In the genomic region with DNA sequence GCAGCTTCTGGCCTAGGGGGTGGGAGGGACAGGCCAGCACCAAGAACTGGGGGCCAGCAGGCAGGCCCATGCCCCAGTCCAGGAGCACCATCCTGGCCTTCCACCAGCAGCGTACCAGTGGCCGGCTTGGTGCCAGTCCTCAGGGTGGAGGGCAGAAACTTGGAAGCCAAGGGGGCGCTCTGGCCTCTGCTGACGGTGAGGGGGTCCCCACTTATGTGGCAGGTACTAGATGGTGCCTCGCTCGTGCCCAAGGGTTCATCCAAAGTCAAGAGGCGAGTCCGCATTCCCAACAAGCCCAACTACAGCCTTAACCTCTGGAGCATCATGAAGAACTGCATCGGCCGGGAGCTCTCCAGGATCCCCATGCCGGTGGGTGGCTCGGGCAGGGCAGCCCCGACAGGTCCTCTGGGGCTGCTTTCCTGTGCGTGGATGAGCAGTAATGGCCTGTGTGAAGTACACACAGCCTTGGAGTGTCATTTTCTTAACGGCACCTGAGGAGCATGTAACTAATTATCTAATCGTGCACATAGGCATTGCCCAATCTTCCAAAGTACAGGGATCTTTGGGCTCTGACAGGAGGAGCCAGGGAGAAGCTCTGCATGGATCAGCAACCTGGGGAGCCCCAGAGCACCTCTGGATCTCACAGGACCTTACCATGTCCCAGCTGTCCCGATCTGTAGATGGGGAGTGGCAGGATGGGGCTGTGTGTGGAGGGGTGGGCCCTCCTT, we compare ENCODE assay signal across 29 cellular contexts.
A peak's percentile ranks its signal among the peaks of the same experiment; 100 is the strongest.
DNase-seq lines count a peak whose midpoint lies in the region; ATAC-seq, FAIRE-seq and TF ChIP-seq lines count a peak whose summit lies in the region.
"Had no signal": no experiment of that assay in that cellular context is flagged by ENCODE, and none has a peak within 500 bp of the region (broad histone marks: within the 10 kb centered on the region; RNA-seq: fewer than 3 reads in every experiment).

No MANE protein-coding gene starts in this region.

- DNase-seq in D341Med (ENCODE audit: low spot score), result peak; percentile 20
- peak; percentile 8 for DNase-seq in GM12892 (ENCODE audit: insufficient read length)
- DNase-seq in left ventricle myocardium superior, result peak; percentile 21
- peak; percentile 83 for DNase-seq in osteoblast (ENCODE audit: insufficient read length, low spot score, missing footprints)
- no peak for DNase-seq in DMS153 treated with DMSO at 0.1 percent for 48 hours (lab: John Stamatoyannopoulos, UW; ENCODE audit: unreplicated experiment)
- DNase-seq in endothelial cell (ENCODE audit: low spot score), result no peak
- no peak for DNase-seq in stimulated activated CD4-positive, alpha-beta T cell treated with anti-CD3 and anti-CD28 coated beads, Interleukin-1b, Interleukin-23, amount 100 ng/mL, for 48 hours
- DNase-seq: activated CD4-positive, alpha-beta T cell treated with anti-CD3 and anti-CD28 coated beads, Interleukin-2, amount 10 ng/mL, durations not matched to agents 7 days and 5 days; activated naive CD4-positive, alpha-beta T cell treated with anti-CD3 and anti-CD28 coated beads for 36 hours; activated T-cell treated with anti-CD3 and anti-CD28 coated beads, Interleukin-2, amount 50 U/mL, for 48 hours; amniotic stem cell; brain microvascular endothelial cell; DMS53; immature natural killer cell; naive B cell; NCI-H1694; NCI-H446; NCI-H82; stimulated activated naive CD4-positive, alpha-beta T cell; T1000; WERI-Rb-1 had no signal

- no peaks in the 10 kb centered on the region for H3K27me3 ChIP-seq in osteoblast (ENCODE audit: insufficient read depth, low read length)
- H3K27me3 ChIP-seq: BLaER1 treated with 17β-estradiol and CSF1 and Interleukin-3, amounts not matched to agents 10 nM and 100 nM; brain microvascular endothelial cell; left lung; neutrophil had no signal

- peaks cover 6% of the 10 kb centered on the region for H3K27me3 Mint-ChIP-seq in endothelial cell (ENCODE audit: unreplicated experiment)
- H3K27me3 Mint-ChIP-seq: activated CD4-positive, alpha-beta T cell treated with anti-CD3 and anti-CD28 coated beads, Interleukin-2, amount 10 ng/mL, durations not matched to agents 7 days and 5 days; IgD-negative memory B cell; naive B cell had no signal

- peaks cover 14% of the 10 kb centered on the region for H3K36me3 Mint-ChIP-seq in endothelial cell (ENCODE audit: low read depth, unreplicated experiment)

- no peak overlapping the region for H3K4me3 Mint-ChIP-seq in endothelial cell (ENCODE audit: unreplicated experiment)
- H3K4me3 Mint-ChIP-seq: activated CD4-positive, alpha-beta T cell treated with anti-CD3 and anti-CD28 coated beads, Interleukin-2, amount 10 ng/mL, durations not matched to agents 7 days and 5 days; activated naive CD4-positive, alpha-beta T cell treated with anti-CD3 and anti-CD28 coated beads for 36 hours; immature natural killer cell; naive B cell had no signal

- H2AFZ ChIP-seq in osteoblast (ENCODE audit: low read length), result no peak overlapping the region

- H3K9me3 Mint-ChIP-seq in endothelial cell (ENCODE audit: unreplicated experiment), result no peaks in the 10 kb centered on the region
- H3K9me3 Mint-ChIP-seq: activated CD4-positive, alpha-beta T cell treated with anti-CD3 and anti-CD28 coated beads, Interleukin-2, amount 10 ng/mL, durations not matched to agents 7 days and 5 days; activated naive CD4-positive, alpha-beta T cell treated with anti-CD3 and anti-CD28 coated beads for 36 hours; IgD-negative memory B cell; immature natural killer cell; naive B cell had no signal

- no peaks in the 10 kb centered on the region for H3K4me1 ChIP-seq in osteoblast (ENCODE audit: insufficient read depth, low read length)
- H3K4me1 ChIP-seq: left lung had no signal

- H3K4me1 Mint-ChIP-seq in endothelial cell (ENCODE audit: unreplicated experiment), result no peaks in the 10 kb centered on the region
- H3K4me1 Mint-ChIP-seq: IgD-negative memory B cell had no signal

- H4K20me1 ChIP-seq in osteoblast (ENCODE audit: insufficient read depth, low read length), result no peaks in the 10 kb centered on the region
- H4K20me1 ChIP-seq: BLaER1 treated with 17β-estradiol and CSF1 and Interleukin-3, amounts not matched to agents 10 nM and 100 nM had no signal

- no peak overlapping the region for H3K27ac ChIP-seq in osteoblast (ENCODE audit: low read depth, low read length)
- H3K27ac ChIP-seq: BLaER1 treated with 17β-estradiol and CSF1 and Interleukin-3, amounts not matched to agents 10 nM and 100 nM; brain microvascular endothelial cell; epithelial cell of prostate; left lung; neutrophil; WERI-Rb-1 had no signal

- H3K27ac Mint-ChIP-seq in endothelial cell (ENCODE audit: unreplicated experiment), result no peak overlapping the region
- H3K27ac Mint-ChIP-seq: activated CD4-positive, alpha-beta T cell treated with anti-CD3 and anti-CD28 coated beads, Interleukin-2, amount 10 ng/mL, durations not matched to agents 7 days and 5 days; activated naive CD4-positive, alpha-beta T cell treated with anti-CD3 and anti-CD28 coated beads for 36 hours; IgD-negative memory B cell; immature natural killer cell; progenitor cell of endocrine pancreas had no signal

- H3K36me3 ChIP-seq in osteoblast (ENCODE audit: insufficient read depth, low read length), result no peaks in the 10 kb centered on the region
- H3K36me3 ChIP-seq: brain microvascular endothelial cell, neutrophil had no signal

- H3K4me2 ChIP-seq in osteoblast (ENCODE audit: insufficient read depth, low read length), result no peak overlapping the region
- H3K4me2 ChIP-seq: BLaER1 treated with 17β-estradiol and CSF1 and Interleukin-3, amounts not matched to agents 10 nM and 100 nM had no signal

- H3K79me2 ChIP-seq in osteoblast (ENCODE audit: insufficient read depth, low read length), result no peaks in the 10 kb centered on the region

- intact Hi-C loops in left ventricle myocardium superior (cut with micrococcal nuclease), result no loop called here

- no peak for TF ChIP-seq CTCF in osteoblast (IDR thresholded peaks at IDR 0.05; ENCODE audit: extremely low read depth, low read depth, low read length)
- TF ChIP-seq CTCF in endothelial cell (IDR thresholded peaks at IDR 0.05; ENCODE audit: unreplicated experiment), result no peak

- ATAC-seq in left ventricle myocardium superior (no peak), GM18867 (IDR thresholded peaks at IDR 0.05; ENCODE audit: unreplicated experiment) (no peak)

- TF ChIP-seq POLR2A in GM12892 (IDR thresholded peaks at IDR 0.05; ENCODE audit: low read depth, low read length), result no peak

- FAIRE-seq in GM12892 (lab: Jason Lieb, UNC), result no peak
- FAIRE-seq: RCC 7860 had no signal

- H3K4me3 ChIP-seq in osteoblast (ENCODE audit: insufficient read depth, low read length), result no peak overlapping the region
- H3K4me3 ChIP-seq: BLaER1 treated with 17β-estradiol and CSF1 and Interleukin-3, amounts not matched to agents 10 nM and 100 nM; left lung had no signal

- no peaks in the 10 kb centered on the region for H3K9me3 ChIP-seq in osteoblast (ENCODE audit: low read depth, low read length)
- H3K9me3 ChIP-seq: BLaER1 treated with 17β-estradiol and CSF1 and Interleukin-3, amounts not matched to agents 10 nM and 100 nM; left lung; neutrophil had no signal

Comparison
In these comparisons a context has a peak if more than half of its experiments do, and no peak if none do; other contexts are left out.
1. DNase-seq: peak in D341Med (single experiment), GM12892 (single experiment), left ventricle myocardium superior (single experiment) and osteoblast (single experiment); none in DMS153 treated with DMSO at 0.1 percent for 48 hours (single experiment), endothelial cell (single experiment) and stimulated activated CD4-positive, alpha-beta T cell treated with anti-CD3 and anti-CD28 coated beads, Interleukin-1b, Interleukin-23, amount 100 ng/mL, for 48 hours (single experiment).